Comparison of ENCODE assay signal across 9 cellular contexts in the genomic region with DNA sequence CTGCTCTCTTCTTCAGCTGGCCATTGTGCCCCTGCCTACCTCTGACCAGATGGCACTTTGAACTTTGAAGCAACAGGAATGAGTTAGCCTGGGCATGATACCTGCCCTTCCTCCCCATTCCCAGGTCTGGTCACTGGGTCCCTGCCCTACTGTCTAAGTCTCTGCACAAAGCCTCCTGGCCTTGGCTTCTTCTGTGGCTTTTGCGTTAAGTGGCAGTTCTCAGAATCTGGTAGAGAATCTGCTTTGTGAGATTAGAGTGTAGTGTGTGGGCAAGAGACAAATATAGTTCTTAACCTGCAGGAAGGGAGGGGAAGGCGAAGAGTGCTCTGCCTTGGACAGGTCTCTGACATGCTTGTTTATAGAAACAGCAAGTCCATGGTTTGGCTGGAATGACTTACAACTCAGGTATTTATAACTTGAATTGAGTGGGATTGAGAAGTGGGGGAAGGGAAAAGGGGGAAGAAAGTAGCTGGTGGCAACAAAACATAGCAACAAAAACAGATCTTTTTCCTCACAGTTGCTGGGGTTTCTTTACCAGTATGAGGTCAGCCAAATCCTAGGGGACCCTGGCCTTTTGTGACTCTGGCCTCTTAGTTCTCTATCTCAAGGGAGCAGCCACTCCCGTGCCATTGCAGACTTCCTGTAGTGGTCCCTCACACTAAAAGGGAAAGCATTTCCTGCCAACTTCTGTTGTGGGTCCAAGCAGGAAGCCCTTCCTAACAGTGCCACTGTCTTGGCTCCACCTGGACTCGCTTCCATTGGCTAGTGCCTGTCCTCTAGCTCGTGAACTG. TPM values are rescaled to one million over a fixed set of nuclear protein-coding genes. Genes with fewer than 3 reads are reported as not detected.
A peak's percentile ranks its signal among the peaks of the same experiment; 100 is the strongest.
DNase-seq lines count a peak whose midpoint lies in the region; ATAC-seq and TF ChIP-seq lines count a peak whose summit lies in the region.
"Had no signal": no experiment of that assay in that cellular context is flagged by ENCODE, and none has a peak within 500 bp of the region (broad histone marks: within the 10 kb centered on the region; RNA-seq: fewer than 3 reads in every experiment).

No MANE protein-coding gene starts in this region.

- H3K4me3 Mint-ChIP-seq in activated T-cell treated with anti-CD3 and anti-CD28 coated beads, Interleukin-2, amount 50 U/mL, for 24 hours, result no peak overlapping the region
- H3K4me3 Mint-ChIP-seq in activated naive CD8-positive, alpha-beta T cell treated with anti-CD3 and anti-CD28 coated beads for 36 hours, result no peak overlapping the region

- peak overlapping the region; percentile 51 for H3K27ac Mint-ChIP-seq in activated T-cell treated with anti-CD3 and anti-CD28 coated beads, Interleukin-2, amount 50 U/mL, for 24 hours
- H3K27ac Mint-ChIP-seq in activated naive CD8-positive, alpha-beta T cell treated with anti-CD3 and anti-CD28 coated beads for 36 hours, result peak overlapping the region; percentile 7

- no peaks in the 10 kb centered on the region for H3K9me3 Mint-ChIP-seq in activated T-cell treated with anti-CD3 and anti-CD28 coated beads, Interleukin-2, amount 50 U/mL, for 24 hours
- H3K9me3 Mint-ChIP-seq in activated naive CD8-positive, alpha-beta T cell treated with anti-CD3 and anti-CD28 coated beads for 36 hours, result no peaks in the 10 kb centered on the region

- H3K27me3 ChIP-seq in tibial nerve, result no peaks in the 10 kb centered on the region

- ATAC-seq in GM21723 (IDR thresholded peaks at IDR 0.05; ENCODE audit: unreplicated experiment), result no peak
- ATAC-seq in GM18511 (IDR thresholded peaks at IDR 0.05; ENCODE audit: unreplicated experiment), result no peak
- no peak for ATAC-seq in GM19035 (IDR thresholded peaks at IDR 0.05; ENCODE audit: unreplicated experiment)

- DNase-seq in activated T-cell treated with anti-CD3 and anti-CD28 coated beads, Interleukin-2, amount 50 U/mL, for 24 hours, result no peak
- no peak for DNase-seq in activated T-cell treated with anti-CD3 and anti-CD28 coated beads, Interleukin-2, amount 50 U/mL, for 1 hour
- DNase-seq in activated naive CD8-positive, alpha-beta T cell treated with anti-CD3 and anti-CD28 coated beads for 36 hours, result no peak
- DNase-seq in iris pigment epithelial cell (ENCODE audit: low read depth), result peak; percentile 82
- DNase-seq in tibial nerve (ENCODE audit: low spot score in 2 of 2), result no peak

- peaks cover 0 to 62% (median 21%) of the 10 kb centered on the region in 4 donors for H3K4me1 ChIP-seq in tibial nerve

- TF ChIP-seq POLR2A in tibial nerve (IDR thresholded peaks at IDR 0.05), result no peak

- H3K36me3 Mint-ChIP-seq in activated T-cell treated with anti-CD3 and anti-CD28 coated beads, Interleukin-2, amount 50 U/mL, for 24 hours (ENCODE audit: low read depth), result no peaks in the 10 kb centered on the region
- no peaks in the 10 kb centered on the region for H3K36me3 Mint-ChIP-seq in activated naive CD8-positive, alpha-beta T cell treated with anti-CD3 and anti-CD28 coated beads for 36 hours

- H3K27me3 Mint-ChIP-seq in activated T-cell treated with anti-CD3 and anti-CD28 coated beads, Interleukin-2, amount 50 U/mL, for 24 hours, result no peaks in the 10 kb centered on the region
- H3K27me3 Mint-ChIP-seq in activated naive CD8-positive, alpha-beta T cell treated with anti-CD3 and anti-CD28 coated beads for 36 hours, result no peaks in the 10 kb centered on the region

- TF ChIP-seq EP300 in tibial nerve (IDR thresholded peaks at IDR 0.05), result no peak

- no peak overlapping the region for H3K4me3 ChIP-seq in tibial nerve
- H3K4me3 ChIP-seq: SK-N-MC had no signal

- peaks cover 49% of the 10 kb centered on the region for H3K4me1 Mint-ChIP-seq in activated T-cell treated with anti-CD3 and anti-CD28 coated beads, Interleukin-2, amount 50 U/mL, for 24 hours (ENCODE audit: low read depth)
- H3K4me1 Mint-ChIP-seq in activated naive CD8-positive, alpha-beta T cell treated with anti-CD3 and anti-CD28 coated beads for 36 hours, result peaks cover 34% of the 10 kb centered on the region

- no peak for TF ChIP-seq CTCF in tibial nerve (IDR thresholded peaks at IDR 0.05)

- H3K9me3 ChIP-seq in tibial nerve, result no peaks in the 10 kb centered on the region

- no peaks in the 10 kb centered on the region for H3K36me3 ChIP-seq in tibial nerve

- peak overlapping the region in 3 of 4 donors; percentile 1 to 66 (median 44) for H3K27ac ChIP-seq in tibial nerve

- 63 to 74% methylated on average over 5 of the region's 5 CpGs for WGBS in tibial nerve, 2 donors

RNA-seq across cellular contexts. Expression of a gene that starts 16.7 kb away (rescaled TPM):
- 10 to 100 TPM; 13.2 to 14.2 TPM for total RNA-seq in activated naive CD8-positive, alpha-beta T cell treated with anti-CD3 and anti-CD28 coated beads for 36 hours
- 10 to 100 TPM; 22.1 to 54.6 (median 36.6) TPM for total RNA-seq in tibial nerve

RNA-seq across cellular contexts. Expression of a gene that starts 36.9 kb away (rescaled TPM):
- 10 to 100 TPM in 1 of 2 experiments, 1 to 10 TPM in 1; 9.4 to 10.9 TPM for total RNA-seq in activated naive CD8-positive, alpha-beta T cell treated with anti-CD3 and anti-CD28 coated beads for 36 hours
- 10 to 100 TPM in 3 of 4 donors, 1 to 10 TPM in 1; 9.0 to 16.8 (median 12.0) TPM for total RNA-seq in tibial nerve

RNA-seq across cellular contexts. Expression of a gene that starts 47.7 kb away (rescaled TPM):
- total RNA-seq in activated naive CD8-positive, alpha-beta T cell treated with anti-CD3 and anti-CD28 coated beads for 36 hours, result 1 to 10 TPM; 2.1 to 2.2 TPM
- total RNA-seq in tibial nerve, result 1 to 10 TPM; 1.8 to 8.7 (median 4.5) TPM
